8 cellular contexts compared by ENCODE assay signal in genomic region chr10:119131512-119132240, GRCh38. TPM values are rescaled to one million over a fixed set of nuclear protein-coding genes. Genes with fewer than 3 reads are reported as not detected.
DNase-seq lines count a peak whose midpoint lies in the region; ATAC-seq and TF ChIP-seq lines count a peak whose summit lies in the region.

No MANE protein-coding gene starts in this region.

- peak overlapping the region; percentile 72 for H3K4me3 ChIP-seq in ACC112 (ENCODE audit: low read depth, low read length)
- peak overlapping the region; percentile 13 for H3K4me3 ChIP-seq in HL-60 (replicated peaks; ENCODE audit: insufficient read depth, low read length)
- H3K4me3 ChIP-seq in rectal smooth muscle tissue (ENCODE audit: low read length): peak overlapping the region; percentile 52

- H3K27me3 Mint-ChIP-seq in WTC11 (ENCODE audit: low read depth): no peaks in the 10 kb centered on the region

- H3K9me3 Mint-ChIP-seq in WTC11: no peaks in the 10 kb centered on the region

- no peak overlapping the region for H3K4me3 Mint-ChIP-seq in WTC11

- TF ChIP-seq CTCF in HL-60 (IDR thresholded peaks at IDR 0.05; ENCODE audit: insufficient read depth, low read length) (no peak), WTC11 (IDR thresholded peaks at IDR 0.05) (no peak)

- POLR2A ChIA-PET in WTC11 (lab: Charles Lee): no interaction called here

- ATAC-seq in GM18909 (IDR thresholded peaks at IDR 0.05; ENCODE audit: poor library complexity, unreplicated experiment) (peak; percentile 77), WTC11 (no peak), esophagus mucosa (peak; percentile 39)

- H3K4me1 ChIP-seq in ACC112 (ENCODE audit: control insufficient read depth, insufficient read depth, low read length, unreplicated experiment) (peaks cover 43% of the 10 kb centered on the region), rectal smooth muscle tissue (ENCODE audit: control insufficient read depth, insufficient read depth, low read length) (no peaks in the 10 kb centered on the region)

- peak; percentile 71 to 89 for DNase-seq in HL-60 (ENCODE audit: low read depth in 1 of 2, low spot score in 1 of 2)
- DNase-seq in WTC11 (ENCODE audit: low spot score): no peak
- DNase-seq in retina: no peak
- no peak for DNase-seq in NCI-H345 treated with DMSO at 0.1 percent for 48 hours (lab: John Stamatoyannopoulos, UW; ENCODE audit: unreplicated experiment)

- H2AFZ ChIP-seq in ACC112 (ENCODE audit: low read length, unreplicated experiment): peak overlapping the region; percentile 5

- H3K27ac Mint-ChIP-seq in WTC11: peak overlapping the region; percentile 78

- no peaks in the 10 kb centered on the region for H3K79me2 ChIP-seq in ACC112 (ENCODE audit: control insufficient read depth, insufficient read depth, low read length, unreplicated experiment)

- peaks cover 9% of the 10 kb centered on the region for H3K36me3 ChIP-seq in ACC112 (ENCODE audit: insufficient read depth, low read length)
- peaks cover 17% of the 10 kb centered on the region for H3K36me3 ChIP-seq in rectal smooth muscle tissue (ENCODE audit: control insufficient read depth, insufficient read depth, low read length)

- H3K36me3 Mint-ChIP-seq in WTC11: peaks cover 56% of the 10 kb centered on the region

- CTCF ChIA-PET in WTC11 (lab: Charles Lee): interaction anchor here (0.6 kb wide), 2 partner anchors 328 to 420 kb away, joined by 3 read pairs; no protein-coding TSS in a partner anchor

- H3K27ac ChIP-seq in ACC112 (ENCODE audit: low read depth, low read length) (peak overlapping the region; percentile 71), HL-60 (replicated peaks) (peak overlapping the region; percentile 97), rectal smooth muscle tissue (ENCODE audit: low read depth, low read length) (no peak overlapping the region)

- peak overlapping the region; percentile 10 for H3K9ac ChIP-seq in rectal smooth muscle tissue (ENCODE audit: low read length)

- H3K4me1 Mint-ChIP-seq in WTC11: no peaks in the 10 kb centered on the region

- H3K27me3 ChIP-seq in ACC112 (ENCODE audit: insufficient read depth, low read length): no peaks in the 10 kb centered on the region
- no peaks in the 10 kb centered on the region for H3K27me3 ChIP-seq in HL-60 (ENCODE audit: insufficient read depth, poor library complexity, severe bottlenecking)
- H3K27me3 ChIP-seq in rectal smooth muscle tissue (ENCODE audit: control insufficient read depth, insufficient read depth, low read length): no peaks in the 10 kb centered on the region

TF ChIP-seq in WTC11, 78 proteins besides CTCF, POLR2A, EP300 and RAD21:
- no peak for TF ChIP-seq ZNF219 (CRISPR knock-in tag; IDR thresholded peaks at IDR 0.05; ENCODE audit: borderline replicate concordance)
- TF ChIP-seq HMGXB4 (CRISPR knock-in tag; IDR thresholded peaks at IDR 0.05): no peak
- TF ChIP-seq KAT7 (CRISPR knock-in tag; IDR thresholded peaks at IDR 0.05; ENCODE audit: borderline replicate concordance): no peak
- TF ChIP-seq GTF2I (CRISPR knock-in tag; conservative IDR thresholded peaks at IDR 0.05): no peak
- no peak for TF ChIP-seq SMAD4 (CRISPR knock-in tag; IDR thresholded peaks at IDR 0.05)
- TF ChIP-seq MXD4 (CRISPR knock-in tag; IDR thresholded peaks at IDR 0.05; ENCODE audit: borderline replicate concordance): no peak
- TF ChIP-seq ZNF121 (CRISPR knock-in tag; IDR thresholded peaks at IDR 0.05): no peak
- no peak for TF ChIP-seq EMX1 (CRISPR knock-in tag; IDR thresholded peaks at IDR 0.05)
- TF ChIP-seq CBFB (CRISPR knock-in tag; IDR thresholded peaks at IDR 0.05; ENCODE audit: low read depth): no peak
- TF ChIP-seq ZNF138 (CRISPR knock-in tag; conservative IDR thresholded peaks at IDR 0.05): no peak
TF ChIP-seq in WTC11: peak in this region for 0.

RNA-seq across cellular contexts. Expression of gene DENND10, which starts 27.8 kb away (rescaled TPM):
- total RNA-seq in WTC11 (2021): 58.7 to 60.6 TPM (median 59.0 TPM) in 3 replicates
- total RNA-seq in esophagus mucosa: 38.3 TPM

RNA-seq across cellular contexts. Expression of gene SFXN4, which starts 33.8 kb away (rescaled TPM):
- total RNA-seq in WTC11 (2021) (23.8 to 25.9 TPM (median 24.0 TPM) in 3 replicates), esophagus mucosa (18.3 TPM)

RNA-seq across cellular contexts. Expression of gene PRDX3, which starts 46.9 kb away (rescaled TPM):
- 167 to 175 TPM (median 173 TPM) in 3 replicates for total RNA-seq in WTC11 (2021)
- total RNA-seq in esophagus mucosa: 72.1 TPM

RNA-seq across cellular contexts. Expression of gene EIF3A, which starts 51.1 kb away (rescaled TPM):
- 177 to 213 TPM (median 178 TPM) in 3 replicates for total RNA-seq in WTC11 (2021)
- 88.2 TPM for total RNA-seq in esophagus mucosa

Comparison
In these comparisons a context has a peak if more than half of its experiments do, and no peak if none do; other contexts are left out.
1. H3K4me3 ChIP-seq: peak in every context shown above with its lines; median percentile 72 in ACC112; 52 in rectal smooth muscle tissue; 13 in HL-60.
2. DNase-seq: peak in HL-60 (2 of 2); none in WTC11 (single experiment), retina (single experiment) and NCI-H345 treated with DMSO at 0.1 percent for 48 hours (single experiment).